ENCODE assay signal across 3 cellular contexts in genomic region chr18:21743166-21743831, GRCh38.
TF ChIP-seq lines count a peak whose summit lies in the region.

No MANE protein-coding gene starts in this region.

TF ChIP-seq in SK-N-SH, 30 proteins besides CTCF, POLR2A, EP300 and RAD21:
- TF ChIP-seq POLR2AphosphoS5 (IDR thresholded peaks at IDR 0.05; ENCODE audit: low read depth, low read length), result no peak
- TF ChIP-seq FOXJ3 (CRISPR knock-in tag; IDR thresholded peaks at IDR 0.05), result no peak
- no peak for TF ChIP-seq GATA2 (CRISPR knock-in tag; IDR thresholded peaks at IDR 0.05)
- TF ChIP-seq SIN3A (IDR thresholded peaks at IDR 0.05; ENCODE audit: borderline replicate concordance, low read depth, low read length), result no peak
- no peak for TF ChIP-seq RFX5 (IDR thresholded peaks at IDR 0.05; ENCODE audit: low read length)
- TF ChIP-seq GABPA (IDR thresholded peaks at IDR 0.05; ENCODE audit: low read depth), result no peak
TF ChIP-seq in SK-N-SH: peak in this region for 0.

TF ChIP-seq in SK-N-SH treated with all-trans-retinoic acid at 6 μM for 48 hours, 23 proteins besides CTCF, POLR2A, EP300 and RAD21:
- TF ChIP-seq ISL1 (CRISPR knock-in tag; IDR thresholded peaks at IDR 0.05) (no peak), GLIS3 (CRISPR knock-in tag; IDR thresholded peaks at IDR 0.05) (no peak), ZFP30 (CRISPR knock-in tag; IDR thresholded peaks at IDR 0.05) (no peak), RARB (CRISPR knock-in tag; IDR thresholded peaks at IDR 0.05) (no peak), TSHZ2 (CRISPR knock-in tag; IDR thresholded peaks at IDR 0.05) (no peak), CSDC2 (CRISPR knock-in tag; IDR thresholded peaks at IDR 0.05) (no peak), TCF4 (CRISPR knock-in tag; IDR thresholded peaks at IDR 0.05; ENCODE audit: borderline replicate concordance) (no peak), TOX (CRISPR knock-in tag; IDR thresholded peaks at IDR 0.05; ENCODE audit: borderline replicate concordance) (no peak), PPARA (CRISPR knock-in tag; IDR thresholded peaks at IDR 0.05; ENCODE audit: borderline replicate concordance) (no peak), BACH2 (CRISPR knock-in tag; IDR thresholded peaks at IDR 0.05; ENCODE audit: borderline replicate concordance) (no peak), ZNF565 (CRISPR knock-in tag; conservative IDR thresholded peaks at IDR 0.05; ENCODE audit: low read depth) (no peak), ZNF70 (CRISPR knock-in tag; IDR thresholded peaks at IDR 0.05) (no peak), PATZ1 (CRISPR knock-in tag; IDR thresholded peaks at IDR 0.05; ENCODE audit: borderline replicate concordance) (no peak), OSR1 (CRISPR knock-in tag; IDR thresholded peaks at IDR 0.05) (no peak), CSRNP3 (CRISPR knock-in tag; IDR thresholded peaks at IDR 0.05) (no peak)
TF ChIP-seq in SK-N-SH treated with all-trans-retinoic acid at 6 μM for 48 hours: peak in this region for 0.

TF ChIP-seq in K562, 482 proteins besides CTCF, POLR2A, EP300 and RAD21:
- TF ChIP-seq ZKSCAN3 (CRISPR knock-in tag; IDR thresholded peaks at IDR 0.05), result no peak
- no peak for TF ChIP-seq FOXJ2 (tag; IDR thresholded peaks at IDR 0.05)
- TF ChIP-seq ZBTB8A (IDR thresholded peaks at IDR 0.05; ENCODE audit: partially characterized antibody), result no peak
- TF ChIP-seq RBM25 (IDR thresholded peaks at IDR 0.05; ENCODE audit: low read depth, low read length, severe bottlenecking), result peak; percentile 31
- TF ChIP-seq HES1 (IDR thresholded peaks at IDR 0.05; ENCODE audit: low read depth), result no peak
- TF ChIP-seq SRSF7 (optimal IDR thresholded peaks at IDR 0.05; ENCODE audit: low read depth, low read length), result no peak
- TF ChIP-seq KDM1A (IDR thresholded peaks at IDR 0.05), result 0 out of 4 replicates have a peak, but pooled peaks of 1 of the 2 experiments have one; percentile 11
- peak; percentile 92 for TF ChIP-seq ZNF146 (CRISPR knock-in tag; IDR thresholded peaks at IDR 0.05; ENCODE audit: unreplicated experiment)
- no peak for TF ChIP-seq ZC3H4 (CRISPR knock-in tag; IDR thresholded peaks at IDR 0.05; ENCODE audit: borderline replicate concordance)
- no peak for TF ChIP-seq ZNF140 (CRISPR knock-in tag; IDR thresholded peaks at IDR 0.05)
- TF ChIP-seq TFAM (CRISPR knock-in tag; conservative IDR thresholded peaks at IDR 0.05), result no peak
- 0 out of 2 replicates have a peak, but pooled peaks have one; percentile 20 for TF ChIP-seq MECOM (CRISPR knock-in tag; IDR thresholded peaks at IDR 0.05)
